1 cellular context compared by ENCODE assay signal in the genomic region with DNA sequence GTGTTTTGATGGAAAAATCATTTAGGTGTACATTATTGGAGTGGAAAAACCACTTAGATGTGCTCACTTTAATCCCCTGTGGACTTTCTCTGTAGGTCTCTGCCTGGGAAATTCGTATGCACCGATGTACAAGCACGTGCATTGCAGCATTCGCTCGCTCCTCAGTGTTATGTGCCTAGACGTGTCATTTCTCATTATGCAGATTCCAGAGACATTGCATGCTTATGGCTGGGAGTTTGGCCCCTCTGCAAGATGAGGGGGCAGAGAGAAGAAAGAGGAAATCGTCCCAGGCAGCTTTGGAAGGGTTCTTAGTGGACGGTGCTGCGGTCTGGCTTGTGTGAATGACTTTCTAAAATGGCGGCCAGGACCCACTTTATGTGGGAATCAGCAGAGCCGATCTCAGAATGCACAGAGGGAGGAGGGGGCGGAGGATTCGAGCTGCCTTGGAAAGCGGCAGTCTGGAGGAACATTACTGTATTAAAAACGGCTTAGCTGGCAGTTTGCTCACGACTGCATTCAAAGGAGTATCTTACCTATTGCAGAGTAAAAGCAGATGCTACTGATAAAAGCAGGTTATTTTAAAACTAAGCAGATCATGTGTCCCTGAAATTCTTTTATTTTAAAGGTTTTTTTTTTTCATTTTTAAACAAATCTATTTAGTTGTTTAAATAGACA.
TF ChIP-seq lines count a peak whose summit lies in the region.

No MANE protein-coding gene starts in this region.

TF ChIP-seq in HepG2, 621 proteins besides CTCF, POLR2A, EP300 and RAD21 (continued from another document and continues in another):
- TF ChIP-seq REST (IDR thresholded peaks at IDR 0.05; ENCODE audit: borderline replicate concordance in 1 of 2, low read depth in 1 of 2, low read length in 2 of 2) (0 out of 4 replicates have a peak, but pooled peaks of 1 of the 2 experiments have one; percentile 33), ZNF598 (CRISPR knock-in tag; IDR thresholded peaks at IDR 0.05; ENCODE audit: borderline replicate concordance) (no peak), ZNF75D (CRISPR knock-in tag; IDR thresholded peaks at IDR 0.05; ENCODE audit: borderline replicate concordance) (no peak), ZFP1 (CRISPR knock-in tag; IDR thresholded peaks at IDR 0.05) (no peak), CREM (IDR thresholded peaks at IDR 0.05) (0 out of 2 replicates have a peak, but pooled peaks have one; percentile 5), CREM (CRISPR knock-in tag; IDR thresholded peaks at IDR 0.05) (no peak), ZNF674 (CRISPR knock-in tag; IDR thresholded peaks at IDR 0.05; ENCODE audit: low read depth) (no peak), ZNF207 (IDR thresholded peaks at IDR 0.05; ENCODE audit: borderline replicate concordance) (no peak), ZNF235 (CRISPR knock-in tag; IDR thresholded peaks at IDR 0.05; ENCODE audit: borderline replicate concordance) (no peak), RFX5 (IDR thresholded peaks at IDR 0.05; ENCODE audit: low read depth, low read length) (no peak), ZNF713 (CRISPR knock-in tag; IDR thresholded peaks at IDR 0.05) (peak; percentile 64; the same call in 1 of the 2 replicates), TBP (CRISPR knock-in tag; IDR thresholded peaks at IDR 0.05) (no peak), HDAC2 (CRISPR knock-in tag; IDR thresholded peaks at IDR 0.05) (0 out of 2 replicates have a peak, but pooled peaks have one; percentile 5), ATF1 (CRISPR knock-in tag; IDR thresholded peaks at IDR 0.05) (no peak), DNMT1 (CRISPR knock-in tag; IDR thresholded peaks at IDR 0.05) (no peak), CHCHD3 (CRISPR knock-in tag; IDR thresholded peaks at IDR 0.05) (no peak), RNF219 (CRISPR knock-in tag; IDR thresholded peaks at IDR 0.05) (no peak), ZNF746 (CRISPR knock-in tag; IDR thresholded peaks at IDR 0.05) (no peak), KDM4B (CRISPR knock-in tag; IDR thresholded peaks at IDR 0.05) (peak; percentile 54; the same call in 1 of the 2 replicates), SMARCE1 (IDR thresholded peaks at IDR 0.05; ENCODE audit: borderline replicate concordance) (no peak), THRA (CRISPR knock-in tag; IDR thresholded peaks at IDR 0.05; ENCODE audit: borderline replicate concordance) (no peak), STAT5B (CRISPR knock-in tag; IDR thresholded peaks at IDR 0.05) (no peak), KAT8 (CRISPR knock-in tag; IDR thresholded peaks at IDR 0.05) (0 out of 2 replicates have a peak, but pooled peaks have one; percentile 27), ZNF737 (CRISPR knock-in tag; IDR thresholded peaks at IDR 0.05; ENCODE audit: borderline replicate concordance) (no peak), DDIT3 (CRISPR knock-in tag; IDR thresholded peaks at IDR 0.05) (no peak), ZBTB37 (CRISPR knock-in tag; IDR thresholded peaks at IDR 0.05) (no peak), KLF12 (CRISPR knock-in tag; IDR thresholded peaks at IDR 0.05; ENCODE audit: borderline replicate concordance) (no peak), PBX3 (CRISPR knock-in tag; IDR thresholded peaks at IDR 0.05; ENCODE audit: borderline replicate concordance) (no peak)
- TF ChIP-seq, protein P1, sequence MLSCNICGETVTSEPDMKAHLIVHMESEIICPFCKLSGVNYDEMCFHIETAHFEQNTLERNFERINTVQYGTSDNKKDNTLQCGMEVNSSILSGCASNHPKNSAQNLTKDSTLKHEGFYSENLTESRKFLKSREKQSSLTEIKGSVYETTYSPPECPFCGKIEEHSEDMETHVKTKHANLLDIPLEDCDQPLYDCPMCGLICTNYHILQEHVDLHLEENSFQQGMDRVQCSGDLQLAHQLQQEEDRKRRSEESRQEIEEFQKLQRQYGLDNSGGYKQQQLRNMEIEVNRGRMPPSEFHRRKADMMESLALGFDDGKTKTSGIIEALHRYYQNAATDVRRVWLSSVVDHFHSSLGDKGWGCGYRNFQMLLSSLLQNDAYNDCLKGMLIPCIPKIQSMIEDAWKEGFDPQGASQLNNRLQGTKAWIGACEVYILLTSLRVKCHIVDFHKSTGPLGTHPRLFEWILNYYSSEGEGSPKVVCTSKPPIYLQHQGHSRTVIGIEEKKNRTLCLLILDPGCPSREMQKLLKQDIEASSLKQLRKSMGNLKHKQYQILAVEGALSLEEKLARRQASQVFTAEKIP (CRISPR knock-in tag; IDR thresholded peaks at IDR 0.05; ENCODE audit: borderline replicate concordance) = no peak
- TF ChIP-seq, protein P2, sequence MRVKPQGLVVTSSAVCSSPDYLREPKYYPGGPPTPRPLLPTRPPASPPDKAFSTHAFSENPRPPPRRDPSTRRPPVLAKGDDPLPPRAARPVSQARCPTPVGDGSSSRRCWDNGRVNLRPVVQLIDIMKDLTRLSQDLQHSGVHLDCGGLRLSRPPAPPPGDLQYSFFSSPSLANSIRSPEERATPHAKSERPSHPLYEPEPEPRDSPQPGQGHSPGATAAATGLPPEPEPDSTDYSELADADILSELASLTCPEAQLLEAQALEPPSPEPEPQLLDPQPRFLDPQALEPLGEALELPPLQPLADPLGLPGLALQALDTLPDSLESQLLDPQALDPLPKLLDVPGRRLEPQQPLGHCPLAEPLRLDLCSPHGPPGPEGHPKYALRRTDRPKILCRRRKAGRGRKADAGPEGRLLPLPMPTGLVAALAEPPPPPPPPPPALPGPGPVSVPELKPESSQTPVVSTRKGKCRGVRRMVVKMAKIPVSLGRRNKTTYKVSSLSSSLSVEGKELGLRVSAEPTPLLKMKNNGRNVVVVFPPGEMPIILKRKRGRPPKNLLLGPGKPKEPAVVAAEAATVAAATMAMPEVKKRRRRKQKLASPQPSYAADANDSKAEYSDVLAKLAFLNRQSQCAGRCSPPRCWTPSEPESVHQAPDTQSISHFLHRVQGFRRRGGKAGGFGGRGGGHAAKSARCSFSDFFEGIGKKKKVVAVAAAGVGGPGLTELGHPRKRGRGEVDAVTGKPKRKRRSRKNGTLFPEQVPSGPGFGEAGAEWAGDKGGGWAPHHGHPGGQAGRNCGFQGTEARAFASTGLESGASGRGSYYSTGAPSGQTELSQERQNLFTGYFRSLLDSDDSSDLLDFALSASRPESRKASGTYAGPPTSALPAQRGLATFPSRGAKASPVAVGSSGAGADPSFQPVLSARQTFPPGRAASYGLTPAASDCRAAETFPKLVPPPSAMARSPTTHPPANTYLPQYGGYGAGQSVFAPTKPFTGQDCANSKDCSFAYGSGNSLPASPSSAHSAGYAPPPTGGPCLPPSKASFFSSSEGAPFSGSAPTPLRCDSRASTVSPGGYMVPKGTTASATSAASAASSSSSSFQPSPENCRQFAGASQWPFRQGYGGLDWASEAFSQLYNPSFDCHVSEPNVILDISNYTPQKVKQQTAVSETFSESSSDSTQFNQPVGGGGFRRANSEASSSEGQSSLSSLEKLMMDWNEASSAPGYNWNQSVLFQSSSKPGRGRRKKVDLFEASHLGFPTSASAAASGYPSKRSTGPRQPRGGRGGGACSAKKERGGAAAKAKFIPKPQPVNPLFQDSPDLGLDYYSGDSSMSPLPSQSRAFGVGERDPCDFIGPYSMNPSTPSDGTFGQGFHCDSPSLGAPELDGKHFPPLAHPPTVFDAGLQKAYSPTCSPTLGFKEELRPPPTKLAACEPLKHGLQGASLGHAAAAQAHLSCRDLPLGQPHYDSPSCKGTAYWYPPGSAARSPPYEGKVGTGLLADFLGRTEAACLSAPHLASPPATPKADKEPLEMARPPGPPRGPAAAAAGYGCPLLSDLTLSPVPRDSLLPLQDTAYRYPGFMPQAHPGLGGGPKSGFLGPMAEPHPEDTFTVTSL (CRISPR knock-in tag; IDR thresholded peaks at IDR 0.05; ENCODE audit: borderline replicate concordance) = no peak
- TF ChIP-seq, protein P3, sequence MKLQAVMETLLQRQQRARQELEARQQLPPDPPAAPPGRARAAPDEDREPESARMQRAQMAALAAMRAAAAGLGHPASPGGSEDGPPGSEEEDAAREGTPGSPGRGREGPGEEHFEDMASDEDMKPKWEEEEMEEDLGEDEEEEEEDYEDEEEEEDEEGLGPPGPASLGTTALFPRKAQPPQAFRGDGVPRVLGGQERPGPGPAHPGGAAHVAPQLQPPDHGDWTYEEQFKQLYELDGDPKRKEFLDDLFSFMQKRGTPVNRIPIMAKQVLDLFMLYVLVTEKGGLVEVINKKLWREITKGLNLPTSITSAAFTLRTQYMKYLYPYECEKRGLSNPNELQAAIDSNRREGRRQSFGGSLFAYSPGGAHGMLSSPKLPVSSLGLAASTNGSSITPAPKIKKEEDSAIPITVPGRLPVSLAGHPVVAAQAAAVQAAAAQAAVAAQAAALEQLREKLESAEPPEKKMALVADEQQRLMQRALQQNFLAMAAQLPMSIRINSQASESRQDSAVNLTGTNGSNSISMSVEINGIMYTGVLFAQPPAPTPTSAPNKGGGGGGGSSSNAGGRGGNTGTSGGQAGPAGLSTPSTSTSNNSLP (IDR thresholded peaks at IDR 0.05; ENCODE audit: low read depth, low read length) = no peak
